In genomic region chr22:24164243-24164642, GRCh38 we compare ENCODE assay signal across 18 cellular contexts. TPM values are rescaled to one million over a fixed set of nuclear protein-coding genes. Genes with fewer than 3 reads are reported as not detected.
A peak's percentile ranks its signal among the peaks of the same experiment; 100 is the strongest.
DNase-seq lines count a peak whose midpoint lies in the region; ATAC-seq and TF ChIP-seq lines count a peak whose summit lies in the region.
"Had no signal": no experiment of that assay in that cellular context is flagged by ENCODE, and none has a peak within 500 bp of the region (broad histone marks: within the 10 kb centered on the region; RNA-seq: fewer than 3 reads in every experiment).

No MANE protein-coding gene starts in this region.

- in situ Hi-C loops in transverse colon (cut with MboI; ENCODE audit: low pct_ligation_motif_present in 1 of 4, low pct_unique_long_range_greater_than_20kb in 1 of 4, low sequenced_read_pairs in 3 of 4), result no loop called here

- H3K9me3 ChIP-seq in heart right ventricle (no peaks in the 10 kb centered on the region), gastroesophageal sphincter (no peaks in the 10 kb centered on the region), transverse colon (no peaks in the 10 kb centered on the region)
- H3K9me3 ChIP-seq: MG63 had no signal

- TF ChIP-seq EP300 in gastroesophageal sphincter (IDR thresholded peaks at IDR 0.05) (no peak), transverse colon (IDR thresholded peaks at IDR 0.05; ENCODE audit: low read depth) (no peak)

- H3K27ac Mint-ChIP-seq in T-cell, result peak overlapping the region; percentile 4 to 52
- H3K27ac Mint-ChIP-seq: B cell had no signal

- no peak for ATAC-seq in heart right ventricle
- no peak for ATAC-seq in Right ventricle myocardium inferior
- ATAC-seq in T-cell (replicated peaks in 1 of 4), result no peak
- no peak for ATAC-seq in gastroesophageal sphincter
- ATAC-seq: HepG2 had no signal

- H3K4me3 ChIP-seq in heart right ventricle (no peak overlapping the region), gastroesophageal sphincter (no peak overlapping the region), transverse colon (no peak overlapping the region)
- H3K4me3 ChIP-seq: MG63 had no signal

- H3K36me3 Mint-ChIP-seq in T-cell, result peaks cover 21% of the 10 kb centered on the region

- H3K4me3 Mint-ChIP-seq in T-cell, result no peak overlapping the region
- H3K4me3 Mint-ChIP-seq: B cell; CD4-positive, alpha-beta T cell had no signal

- peaks cover 22 to 74% (median 59%) of the 10 kb centered on the region in 9 donors for H3K4me1 ChIP-seq in heart right ventricle
- peaks cover 4 to 71% (median 27%) of the 10 kb centered on the region in 3 donors for H3K4me1 ChIP-seq in gastroesophageal sphincter
- peaks cover 0 to 12% (median 7%) of the 10 kb centered on the region in 4 donors for H3K4me1 ChIP-seq in transverse colon

- intact Hi-C loops in heart right ventricle (cut with DNase I) (loop anchor here in 4 of 10 donors (5.0 to 10.0 kb wide), 3 partner anchors 49 to 159 kb away; partner anchors contain the start of gene GSTT4 (in 2 of the 4)), Right ventricle myocardium inferior (cut with DNase I) (no loop called here), transverse colon (cut with DNase I; ENCODE audit: low total_unique reads) (no loop called here)

- peaks cover 4 to 88% (median 27%) of the 10 kb centered on the region in 9 donors for H3K36me3 ChIP-seq in heart right ventricle
- H3K36me3 ChIP-seq in gastroesophageal sphincter, result peaks cover 0 to 65% of the 10 kb centered on the region in 2 donors
- peaks cover 0 to 26% (median 9%) of the 10 kb centered on the region in 4 donors for H3K36me3 ChIP-seq in transverse colon

- peaks cover 26 to 38% (median 31%) of the 10 kb centered on the region in 3 donors for H3K4me1 Mint-ChIP-seq in T-cell

- peak overlapping the region in 9 of 10 donors; percentile 31 to 80 (median 69) for H3K27ac ChIP-seq in heart right ventricle
- H3K27ac ChIP-seq in gastroesophageal sphincter, result peak overlapping the region in 3 of 4 donors; percentile 62 to 63 (median 62)
- H3K27ac ChIP-seq in transverse colon, result peak overlapping the region in 3 of 4 donors; percentile 1 to 57 (median 19)
- H3K27ac ChIP-seq: KMS-11 had no signal

- no peaks in the 10 kb centered on the region for H3K27me3 Mint-ChIP-seq in T-cell
- H3K27me3 Mint-ChIP-seq: B cell; CD4-positive, alpha-beta T cell had no signal

- POLR2A ChIA-PET in T-cell (lab: Charles Lee) (interaction anchor here in 1 of 2 donors (0.6 kb wide), 1 partner anchor 15 kb away, joined by 5 read pairs; no protein-coding TSS in a partner anchor), HEK293T (lab: Yijun Ruan, JAX) (interaction anchor here (1.1 kb wide), 1 partner anchor 8 kb away, joined by 4 read pairs; no protein-coding TSS in a partner anchor)

- no peak for TF ChIP-seq POLR2A in gastroesophageal sphincter (IDR thresholded peaks at IDR 0.05)
- TF ChIP-seq POLR2A in transverse colon (IDR thresholded peaks at IDR 0.05), result no peak

- no peak for DNase-seq in heart right ventricle
- no peak for DNase-seq in Right ventricle myocardium inferior (ENCODE audit: missing footprints)
- DNase-seq in T-cell, result no peak
- no peak for DNase-seq in transverse colon
- DNase-seq in OCI-M2 (lab: John Stamatoyannopoulos, UW; ENCODE audit: unreplicated experiment), result no peak
- no peak for DNase-seq in HEK293T (ENCODE audit: extremely low spot score)
- DNase-seq: CD4-positive, alpha-beta T cell; DND-41; GDM1; GOT3; MG63; NCI-H1105; NCI-H1694 treated with DMSO at 0.1 percent for 48 hours; NCI-H345 had no signal

- no peaks in the 10 kb centered on the region for H3K9me3 Mint-ChIP-seq in T-cell
- H3K9me3 Mint-ChIP-seq: CD4-positive, alpha-beta T cell had no signal

- CTCF ChIA-PET in T-cell (lab: Charles Lee) (no interaction called here), HEK293T (lab: Yijun Ruan, JAX) (interaction anchor here (0.6 to 5.2 kb wide), 2 partner anchors 8 to 11 kb away, joined by 3 to 23 read pairs; no protein-coding TSS in a partner anchor)

- H3K27me3 ChIP-seq in heart right ventricle (no peaks in the 10 kb centered on the region), gastroesophageal sphincter (no peaks in the 10 kb centered on the region), transverse colon (no peaks in the 10 kb centered on the region)
- H3K27me3 ChIP-seq: MG63 had no signal

- TF ChIP-seq CTCF in heart right ventricle (IDR thresholded peaks at IDR 0.05) (no peak), gastroesophageal sphincter (IDR thresholded peaks at IDR 0.05) (no peak), transverse colon (IDR thresholded peaks at IDR 0.05) (no peak)

- whole genome bisulfite sequencing in heart right ventricle, 2 donors, result 85 to 91% methylated on average over 10 of the region's 10 CpGs
- no CpG with 5 or more reads among the region's 10 CpGs for WGBS in gastroesophageal sphincter (ENCODE audit: low coverage in 1 of 2), 2 donors
- 95% methylated on average over 10 of the region's 10 CpGs; no CpG with 5 or more reads in 1 of the 2 donors for WGBS in transverse colon (ENCODE audit: low coverage in 1 of 2), 2 donors

TF ChIP-seq in HEK293T, 16 proteins besides CTCF, POLR2A, EP300 and RAD21:
- no peak for TF ChIP-seq CTBP1 (IDR thresholded peaks at IDR 0.05; ENCODE audit: borderline replicate concordance)
- TF ChIP-seq FOXM1 (IDR thresholded peaks at IDR 0.05; ENCODE audit: borderline replicate concordance), result no peak
- TF ChIP-seq L3MBTL2 (conservative IDR thresholded peaks at IDR 0.05), result no peak
- TF ChIP-seq LEF1 (IDR thresholded peaks at IDR 0.05; ENCODE audit: borderline replicate concordance), result no peak
- TF ChIP-seq TARDBP (IDR thresholded peaks at IDR 0.05), result no peak
- no peak for TF ChIP-seq ELF4 (IDR thresholded peaks at IDR 0.05)
- TF ChIP-seq FOXK2 (IDR thresholded peaks at IDR 0.05), result no peak
- TF ChIP-seq NFRKB (IDR thresholded peaks at IDR 0.05), result no peak
- TF ChIP-seq, protein P1, sequence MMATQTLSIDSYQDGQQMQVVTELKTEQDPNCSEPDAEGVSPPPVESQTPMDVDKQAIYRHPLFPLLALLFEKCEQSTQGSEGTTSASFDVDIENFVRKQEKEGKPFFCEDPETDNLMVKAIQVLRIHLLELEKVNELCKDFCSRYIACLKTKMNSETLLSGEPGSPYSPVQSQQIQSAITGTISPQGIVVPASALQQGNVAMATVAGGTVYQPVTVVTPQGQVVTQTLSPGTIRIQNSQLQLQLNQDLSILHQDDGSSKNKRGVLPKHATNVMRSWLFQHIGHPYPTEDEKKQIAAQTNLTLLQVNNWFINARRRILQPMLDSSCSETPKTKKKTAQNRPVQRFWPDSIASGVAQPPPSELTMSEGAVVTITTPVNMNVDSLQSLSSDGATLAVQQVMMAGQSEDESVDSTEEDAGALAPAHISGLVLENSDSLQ (IDR thresholded peaks at IDR 0.05), result no peak
- no peak for TF ChIP-seq SP1 (IDR thresholded peaks at IDR 0.05)
- TF ChIP-seq FOXA1 (IDR thresholded peaks at IDR 0.05), result no peak
- TF ChIP-seq BHLHE40 (IDR thresholded peaks at IDR 0.05; ENCODE audit: borderline replicate concordance), result no peak
- no peak for TF ChIP-seq HDGF (IDR thresholded peaks at IDR 0.05; ENCODE audit: borderline replicate concordance)
- TF ChIP-seq SUZ12 (IDR thresholded peaks at IDR 0.05), result no peak

RNA-seq across cellular contexts. Expression of gene SUSD2, which starts 17.0 kb away (rescaled TPM):
- total RNA-seq in heart right ventricle, result 1 to 10 TPM in 6 of 10 donors, under 1 TPM in 4; 0.57 to 6.7 (median 1.5) TPM
- polyA plus RNA-seq in heart right ventricle, result 1 to 10 TPM; 5.4 to 6.5 TPM
- 2.8 TPM for total RNA-seq in Right ventricle myocardium inferior
- 1 to 10 TPM; 1.3 to 2.3 (median 1.6) TPM for total RNA-seq in T-cell
- total RNA-seq in gastroesophageal sphincter, result 1 to 10 TPM; 2.4 to 5.0 (median 4.4) TPM
- 10 to 100 TPM in 1 of 4 donors, 1 to 10 TPM in 2, under 1 TPM in 1; 0.37 to 67.7 (median 3.8) TPM for total RNA-seq in transverse colon

Comparison
In these comparisons a context has a peak if more than half of its experiments do, and no peak if none do; other contexts are left out.
1. H3K27ac ChIP-seq: peak in every context shown above with its lines; median percentile 69 in heart right ventricle; 62 in gastroesophageal sphincter; 19 in transverse colon.